Comparison of ENCODE assay signal across 8 cellular contexts in the genomic region with DNA sequence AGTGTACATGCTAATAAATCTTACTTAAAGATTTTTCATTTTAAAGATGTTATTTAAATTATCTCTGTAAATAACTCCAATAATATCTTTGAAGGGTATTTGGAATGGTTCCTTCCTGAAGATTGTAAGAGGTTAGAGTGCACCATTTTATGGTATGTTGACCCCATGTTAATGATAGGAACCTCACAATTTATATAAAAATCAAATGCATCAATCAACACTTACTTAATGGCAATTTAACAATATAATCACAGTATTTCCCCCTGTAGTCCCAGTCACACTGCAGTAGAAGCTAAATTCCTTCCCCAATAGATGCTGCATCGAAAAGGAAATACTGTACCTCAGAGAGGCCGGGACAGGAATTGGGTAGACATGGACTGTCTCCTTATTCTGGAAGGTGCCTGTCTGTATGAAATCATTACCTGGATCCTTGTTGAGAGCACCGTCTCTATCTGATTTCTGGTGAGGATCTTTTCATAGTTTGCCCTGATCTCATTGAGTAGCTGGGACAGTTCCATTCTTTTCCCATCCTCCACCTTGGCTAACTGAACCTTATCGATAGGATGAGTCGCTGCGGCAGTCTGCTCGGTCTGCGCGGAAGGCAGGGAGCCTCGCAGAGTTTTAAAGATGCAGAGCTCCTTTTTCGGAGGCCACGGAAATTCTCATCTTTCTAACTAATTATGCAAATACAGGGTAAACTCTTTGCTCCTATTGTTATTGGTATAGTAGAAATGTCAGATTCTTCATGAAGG. TPM values are rescaled to one million over a fixed set of nuclear protein-coding genes. Genes with fewer than 3 reads are reported as not detected.
A peak's percentile ranks its signal among the peaks of the same experiment; 100 is the strongest.
DNase-seq lines count a peak whose midpoint lies in the region; ATAC-seq, FAIRE-seq and TF ChIP-seq lines count a peak whose summit lies in the region.
"Had no signal": no experiment of that assay in that cellular context is flagged by ENCODE, and none has a peak within 500 bp of the region (broad histone marks: within the 10 kb centered on the region; RNA-seq: fewer than 3 reads in every experiment).

Gene KRT222 (minus strand): TSS at position 596 of the 752 bp plus-strand sequence. CDS start 78 bp downstream, at position 518.

- H3K79me2 ChIP-seq in K562 (ENCODE audit: control insufficient read depth, insufficient read depth, low read length) = no peaks in the 10 kb centered on the region

- FAIRE-seq in K562 (lab: Jason Lieb, UNC) = peak; percentile 35

- POLR2A ChIA-PET in K562 (lab: Yijun Ruan, JAX) = interaction anchor here (0.6 to 1.9 kb wide), 3 partner anchors 19 to 637 kb away, joined by 3 to 6 read pairs (median 3); no protein-coding TSS in a partner anchor

- no peaks in the 10 kb centered on the region for H3K9me1 ChIP-seq in K562 (ENCODE audit: control insufficient read depth, insufficient read depth, low read length)

- DNase-seq in K562 (ENCODE audit: extremely low read depth in 1 of 4, low spot score in 3 of 4) (no peak), kidney epithelial cell (ENCODE audit: low read depth) (no peak), NCI-H524 treated with DMSO at 0.1 percent for 48 hours (lab: John Stamatoyannopoulos, UW) (no peak)
- DNase-seq: activated B cell treated with CpG ODN at 0.5 μM for 24 hours had no signal

- no TSS peak for BruUV-seq in K562 (replicated peaks; lab: Mats Ljungman, UMichigan)

- TF ChIP-seq POLR2A in K562 (conservative IDR thresholded peaks at IDR 0.05) = no peak
- no peak for TF ChIP-seq POLR2A in GM18505 (IDR thresholded peaks at IDR 0.05; ENCODE audit: borderline replicate concordance, extremely low read depth, insufficient read depth, insufficient read length)

- H3K36me3 ChIP-seq in HUES64 (ENCODE audit: insufficient read depth, low read length) = no peaks in the 10 kb centered on the region
- no peaks in the 10 kb centered on the region for H3K36me3 ChIP-seq in K562 (ENCODE audit: control insufficient read depth, insufficient read depth, low read length)
- no peaks in the 10 kb centered on the region for H3K36me3 ChIP-seq in kidney epithelial cell (ENCODE audit: control insufficient read depth, insufficient read depth, low read length)
- H3K36me3 ChIP-seq in skeletal muscle satellite cell (ENCODE audit: insufficient read depth, low read length) = no peaks in the 10 kb centered on the region

- H3K27me3 ChIP-seq in HUES64 (ENCODE audit: insufficient read depth, low read length) (no peaks in the 10 kb centered on the region), K562 (ENCODE audit: control insufficient read depth in 2 of 2, insufficient read depth in 2 of 2, low read length in 2 of 2) (peaks cover 15 to 25% of the 10 kb centered on the region in 2 experiments; a peak in 4 of 5 replicates), kidney epithelial cell (ENCODE audit: control insufficient read depth, insufficient read depth, low read length) (no peaks in the 10 kb centered on the region), skeletal muscle satellite cell (ENCODE audit: control insufficient read depth, insufficient read depth, low read length) (peaks cover 77% of the 10 kb centered on the region)

- H3K4me2 ChIP-seq in K562 (ENCODE audit: insufficient read depth, low read length) (peak within 1 kb of the TSS; percentile 23; the same call in 1 of the 2 replicates), skeletal muscle satellite cell (ENCODE audit: low read length) (peak within 1 kb of the TSS; percentile 47)

- H3K4me1 ChIP-seq in HUES64 (ENCODE audit: insufficient read depth, low read length) = no peaks in the 10 kb centered on the region
- H3K4me1 ChIP-seq in K562 (replicated peaks in 1 of 2; ENCODE audit: control insufficient read depth in 2 of 2, insufficient read depth in 2 of 2, low read length in 2 of 2) = peaks cover 0 to 3% of the 10 kb centered on the region in 2 experiments; a peak in 1 of 5 replicates
- no peaks in the 10 kb centered on the region for H3K4me1 ChIP-seq in skeletal muscle satellite cell (ENCODE audit: control insufficient read depth, insufficient read depth, low read length)

- in situ Hi-C loops in K562 (cut with MboI) = no loop called here

- intact Hi-C loops in K562 (cut with micrococcal nuclease) = no loop called here

- TF ChIP-seq CTCF in K562 (IDR thresholded peaks at IDR 0.05 in 2 of 3, conservative IDR thresholded peaks at IDR 0.05 in 1 of 3; ENCODE audit: insufficient read depth in 2 of 3, low read depth in 1 of 3, low read length in 3 of 3) (no peak), kidney epithelial cell (IDR thresholded peaks at IDR 0.05; ENCODE audit: insufficient read depth, low read length, poor library complexity, severe bottlenecking) (no peak)

- peak within 1 kb of the TSS; percentile 72 for H2AFZ ChIP-seq in K562 (ENCODE audit: low read depth, low read length)

- no peak within 1 kb of the TSS for H3K27ac ChIP-seq in HUES64 (ENCODE audit: low read depth, low read length)
- H3K27ac ChIP-seq in K562 (ENCODE audit: extremely low read depth, low read depth, low read length) = no peak within 1 kb of the TSS

- TF ChIP-seq EP300 in K562 (IDR thresholded peaks at IDR 0.05; ENCODE audit: low read length) = no peak

- no peak within 1 kb of the TSS for H3K9ac ChIP-seq in HUES64 (ENCODE audit: low read depth, low read length)
- H3K9ac ChIP-seq in K562 (ENCODE audit: insufficient read depth in 1 of 2, low read depth in 2 of 2, low read length in 2 of 2) = no peak within 1 kb of the TSS
- no peak within 1 kb of the TSS for H3K9ac ChIP-seq in skeletal muscle satellite cell (ENCODE audit: low read depth, low read length)

- 13% methylated on average over 10 of the region's 12 CpGs for WGBS in HUES64
- 2% methylated on average over 12 of the region's 12 CpGs for WGBS in K562 (ENCODE audit: insufficient coverage, low coverage, missing lambda C conversion rate)

- CTCF ChIA-PET in K562 (lab: Yijun Ruan, JAX; ENCODE audit: low intra/inter-chr PET ratio) = no interaction called here

- H3K4me3 ChIP-seq in HUES64 (ENCODE audit: low read length) = peak within 1 kb of the TSS; percentile 51
- no peak within 1 kb of the TSS for H3K4me3 ChIP-seq in K562
- H3K4me3 ChIP-seq in kidney epithelial cell (ENCODE audit: low read depth, low read length) = peak within 1 kb of the TSS; percentile 35
- H3K4me3 ChIP-seq in skeletal muscle satellite cell (ENCODE audit: low read length) = no peak within 1 kb of the TSS

- TF ChIP-seq RAD21 in K562 (CRISPR knock-in tag; conservative IDR thresholded peaks at IDR 0.05 in 1 of 2, IDR thresholded peaks at IDR 0.05 in 1 of 2) = no peak

- peak; percentile 48; the same call in 2 of the 3 replicates for ATAC-seq in K562
- no peak for ATAC-seq in GM18505 (IDR thresholded peaks at IDR 0.05; ENCODE audit: unreplicated experiment)
- ATAC-seq in GM21786 (IDR thresholded peaks at IDR 0.05; ENCODE audit: unreplicated experiment) = no peak

- H3K9me3 ChIP-seq in HUES64 (ENCODE audit: insufficient read depth, low read depth, low read length) (no peaks in the 10 kb centered on the region), K562 (replicated peaks; ENCODE audit: control insufficient read depth, insufficient read depth, low read depth, low read length) (no peaks in the 10 kb centered on the region), skeletal muscle satellite cell (replicated peaks; ENCODE audit: low read length) (no peaks in the 10 kb centered on the region)

- H4K20me1 ChIP-seq in K562 (replicated peaks; ENCODE audit: control insufficient read depth, insufficient read depth, low read length) = 0 out of 2 replicates have a peak, but pooled peaks cover 3% of the 10 kb centered on the region

TF ChIP-seq in K562, 482 proteins besides CTCF, POLR2A, EP300 and RAD21:
- TF ChIP-seq CBX8 (IDR thresholded peaks at IDR 0.05; ENCODE audit: borderline replicate concordance, extremely low read depth, low read depth, low read length, poor library complexity, severe bottlenecking) = peak; percentile 58
- no peak for TF ChIP-seq MCM7 (IDR thresholded peaks at IDR 0.05)

RNA-seq across cellular contexts. Expression of gene KRT222, which starts in this region (rescaled TPM):
- polyA plus RNA-seq in HUES64 (2013, experiment 1 of 2) = 0.55 TPM
- polyA plus RNA-seq in HUES64 (2013, experiment 2 of 2) = 0.25 TPM
- total RNA-seq in K562 (2011; cell fraction: chromatin; rRNA removed; ENCODE audit: low replicate concordance) = not detected in 2 replicates
- not detected in 2 replicates for total RNA-seq in K562 (2011; cell fraction: nucleolus; rRNA removed)
- total RNA-seq in K562 (2011; cell fraction: nucleoplasm; rRNA removed) = not detected in 2 replicates
- total RNA-seq in K562 (2014; rRNA removed) (not detected in 2 replicates), K562 (2014; rRNA removed; fragmentation: Illumina TruSeq; extraction: Trizol) (not detected in 2 replicates), K562 (2015; rRNA removed; fragmentation: Illumina TruSeq; extraction: Trizol) (0.08 TPM in 1 of 2 replicates, not detected in the other), K562 (2021) (0.04 TPM in 1 of 2 replicates, not detected in the other), kidney epithelial cell (not detected in 2 replicates)
- polyA plus RNA-seq in K562 (2011; rRNA removed) (not detected in 2 replicates), K562 (2014; fragmentation: Illumina TruSeq; extraction: Trizol) (0.03 and 0.11 TPM in 2 replicates), K562 (2014; fragmentation: Nextera tagmentation; extraction: Ambion mirVana) (under 1 TPM; 0.06 to 0.11 TPM), K562 (2014; rRNA removed) (0.11 TPM in 1 of 2 replicates, not detected in the other)
- polyA plus RNA-seq in K562 (2011; cell fraction: cytosol; rRNA removed) = not detected in 2 replicates
- not detected in 2 replicates for polyA plus RNA-seq in K562 (2011; cell fraction: nucleus; rRNA removed)
- polyA plus RNA-seq in K562 (2012) = 0.11 and 0.12 TPM in 2 replicates
- polyA minus RNA-seq in K562 (2011; rRNA and poly(A)+ RNA removed) = not detected in 2 replicates
- polyA minus RNA-seq in K562 (2011; cell fraction: cytosol; rRNA and poly(A)+ RNA removed) = not detected in 2 replicates
- not detected in 2 replicates for polyA minus RNA-seq in K562 (2011; cell fraction: nucleus; rRNA and poly(A)+ RNA removed)
- total RNA-seq in skeletal muscle satellite cell (2012; rRNA removed) = under 0.01 and 0.25 TPM in 2 replicates
- total RNA-seq: activated B cell treated with CpG ODN at 0.5 μM for 24 hours had no signal

Comparison
In these comparisons a context has a peak if more than half of its experiments do, and no peak if none do; other contexts are left out.
1. Peak in ATAC-seq and H3K4me2 ChIP-seq in K562; RNA of the gene not detected or under 1 TPM.
2. H3K4me3 ChIP-seq: peak in HUES64 (single experiment) and kidney epithelial cell (single experiment); none in K562 (single experiment) and skeletal muscle satellite cell (single experiment).